ENCODE assay signal across 26 cellular contexts in the genomic region with DNA sequence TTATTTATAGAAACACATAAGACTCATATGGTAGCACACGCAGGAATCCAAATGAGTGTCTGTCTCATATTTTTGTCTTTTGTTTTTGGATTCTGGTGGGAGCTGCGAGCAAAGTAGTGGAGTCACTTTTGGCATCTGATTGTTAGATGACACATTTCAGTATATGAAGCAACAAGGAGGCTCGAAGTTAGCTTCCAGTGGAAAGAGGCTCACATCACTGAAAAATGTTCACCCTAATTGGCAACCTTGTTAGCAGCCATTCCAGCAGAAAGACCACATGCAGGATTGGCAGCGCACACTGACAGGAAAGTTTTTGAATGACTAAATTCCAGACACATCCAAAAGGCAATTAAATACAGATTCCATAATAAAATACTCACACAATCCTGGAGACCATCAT.
"Had no signal": no experiment of that assay in that cellular context is flagged by ENCODE, and none has a peak within 500 bp of the region (broad histone marks: within the 10 kb centered on the region; RNA-seq: fewer than 3 reads in every experiment).

No MANE protein-coding gene starts in this region.

- ATAC-seq: activated CD4-positive, CD25-positive, alpha-beta regulatory T cell treated with anti-CD3 and anti-CD28 coated beads, Interleukin-2, amount 50 U/mL, for 24 hours; activated CD8-positive, alpha-beta T cell treated with anti-CD3 and anti-CD28 coated beads for 36 hours; activated T-cell treated with anti-CD3 and anti-CD28 coated beads, Interleukin-2, amount 50 U/mL, for 72 hours; Panc1; SK-N-SH treated with all-trans-retinoic acid at 6 μM for 48 hours had no signal

- H3K27ac ChIP-seq: adrenal gland, breast epithelium, coronary artery, SJSA1 had no signal

- H3K4me3 ChIP-seq: adrenal gland, breast epithelium, coronary artery, SJSA1 had no signal

- H3K27me3 ChIP-seq: adrenal gland, breast epithelium had no signal

- H3K4me1 ChIP-seq: adrenal gland, breast epithelium, SJSA1 had no signal

- H3K36me3 ChIP-seq: adrenal gland, breast epithelium, SJSA1 had no signal

- DNase-seq: activated CD4-positive, alpha-beta T cell treated with anti-CD3 and anti-CD28 coated beads for 4 hours; activated CD8-positive, alpha-beta memory T cell treated with anti-CD3 and anti-CD28 coated beads, Interleukin-2, amount 50 U/mL, for 4 hours; activated CD8-positive, alpha-beta T cell treated with anti-CD3 and anti-CD28 coated beads for 36 hours; activated naive CD4-positive, alpha-beta T cell treated with anti-CD3 and anti-CD28 coated beads, Interleukin-2, amount 50 U/mL, for 16 hours; activated naive CD8-positive, alpha-beta T cell treated with anti-CD3 and anti-CD28 coated beads, Interleukin-2, amount 10 ng/mL, durations not matched to agents 7 days and 5 days; activated T-cell treated with anti-CD3 and anti-CD28 coated beads, Interleukin-2, amount 50 U/mL, for 72 hours; adrenal gland; anterior cingulate cortex; central memory CD4-positive, alpha-beta T cell; NCI-H1048; NCI-H1930; NCI-H2171; NCI-H2227 treated with DMSO at 0.1 percent for 48 hours; NCI-H510A; NCI-H526 treated with DMSO at 0.1 percent for 48 hours; NCI-H82; NK-92 treated with Interleukin-12 subunit alpha and Interleukin-12 subunit beta, amount 100 ng/mL, for 24 hours; OCI-M1; Right ventricle myocardium superior; RPMI8226 had no signal

- H3K9me3 ChIP-seq: adrenal gland, breast epithelium, SJSA1 had no signal
